ENCODE assay signal across 1 cellular context in genomic region chr16:2076072-2076865, GRCh38.
TF ChIP-seq lines count a peak whose summit lies in the region.

No MANE protein-coding gene starts in this region.

TF ChIP-seq in HepG2, 621 proteins besides CTCF, POLR2A, EP300 and RAD21:
- peak; percentile 59 for TF ChIP-seq AGO2 (optimal IDR thresholded peaks at IDR 0.05; ENCODE audit: low read depth, low read length)
- no peak for TF ChIP-seq ZNF10 (CRISPR knock-in tag; IDR thresholded peaks at IDR 0.05; ENCODE audit: borderline replicate concordance, low read depth)
